8 cellular contexts compared by ENCODE assay signal in the genomic region with DNA sequence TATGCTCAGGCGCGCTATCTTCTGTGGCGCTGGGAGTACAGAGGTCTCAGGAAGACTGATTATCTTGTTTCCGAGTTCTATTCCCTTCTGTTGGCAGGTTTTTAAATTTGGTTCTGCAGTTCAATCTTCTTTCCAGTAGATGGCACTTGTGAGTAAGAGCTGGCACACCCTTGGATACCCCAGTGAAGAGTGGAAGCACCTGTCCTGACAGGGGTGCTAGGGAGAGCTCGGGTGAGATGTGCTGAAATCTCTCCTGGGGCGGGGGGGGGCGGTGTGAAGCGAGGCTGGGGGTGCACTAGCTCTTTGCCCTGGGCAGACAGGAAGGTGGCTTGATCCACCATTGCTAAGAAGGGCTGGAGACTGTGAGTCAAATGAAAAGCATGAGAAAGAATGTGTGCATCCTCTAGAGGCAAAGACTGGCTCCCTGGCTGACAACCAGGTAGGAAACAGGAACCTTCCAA.
DNase-seq lines count a peak whose midpoint lies in the region; ATAC-seq, FAIRE-seq and TF ChIP-seq lines count a peak whose summit lies in the region.

No MANE protein-coding gene starts in this region.

- intact Hi-C loops in activated T-helper 1 cell treated with anti-CD3 and anti-CD28 coated beads, Interleukin-12 subunit alpha, Interleukin-12 subunit beta, Interleukin-2, Interleukin-4 antibody, amounts not matched to agents 30 ng/mL and 10 ng/mL and 1 ng/mL, durations not matched to agents 14 hours and 24 hours and 36 hours (cut with micrococcal nuclease): loop anchor here (10.0 kb wide), 1 partner anchor 665 kb away; no protein-coding TSS in a partner anchor

- H3K36me3 ChIP-seq in bronchial epithelial cell (ENCODE audit: control insufficient read depth, insufficient read depth, low read length): no peaks in the 10 kb centered on the region
- no peaks in the 10 kb centered on the region for H3K36me3 ChIP-seq in lung (ENCODE audit: control insufficient read depth in 2 of 2, insufficient read depth in 2 of 2, low read length in 2 of 2)

- no peaks in the 10 kb centered on the region for H3K4me1 ChIP-seq in lung (ENCODE audit: control insufficient read depth in 2 of 2, insufficient read depth in 2 of 2, low read length in 2 of 2)

- FAIRE-seq in bronchial epithelial cell (lab: Jason Lieb, UNC): no peak

- no peaks in the 10 kb centered on the region for H3K27me3 Mint-ChIP-seq in activated T-helper 1 cell treated with anti-CD3 and anti-CD28 coated beads, Interleukin-12 subunit alpha, Interleukin-12 subunit beta, Interleukin-2, Interleukin-4 antibody, amounts not matched to agents 30 ng/mL and 10 ng/mL and 1 ng/mL, durations not matched to agents 14 hours and 24 hours and 36 hours (ENCODE audit: insufficient read depth)

- H3K4me1 Mint-ChIP-seq in activated T-helper 1 cell treated with anti-CD3 and anti-CD28 coated beads, Interleukin-12 subunit alpha, Interleukin-12 subunit beta, Interleukin-2, Interleukin-4 antibody, amounts not matched to agents 30 ng/mL and 10 ng/mL and 1 ng/mL, durations not matched to agents 14 hours and 24 hours and 36 hours (ENCODE audit: low read depth): no peaks in the 10 kb centered on the region

- H3K4me3 Mint-ChIP-seq in activated T-helper 1 cell treated with anti-CD3 and anti-CD28 coated beads, Interleukin-12 subunit alpha, Interleukin-12 subunit beta, Interleukin-2, Interleukin-4 antibody, amounts not matched to agents 30 ng/mL and 10 ng/mL and 1 ng/mL, durations not matched to agents 14 hours and 24 hours and 36 hours: no peak overlapping the region

- no peaks in the 10 kb centered on the region for H3K9me3 ChIP-seq in lung (ENCODE audit: control insufficient read depth in 2 of 2, insufficient read depth in 1 of 2, low read length in 1 of 2)

- ATAC-seq in GM19467 (IDR thresholded peaks at IDR 0.05; ENCODE audit: unreplicated experiment) (peak; percentile 88), HG03378 (IDR thresholded peaks at IDR 0.05; ENCODE audit: unreplicated experiment) (peak; percentile 93), lung (ENCODE audit: insufficient read depth, low FRiP score) (peak; percentile 84)

- H3K4me3 ChIP-seq in bronchial epithelial cell (ENCODE audit: low read depth, low read length) (no peak overlapping the region), lung (no peak overlapping the region)

- DNase-seq in GM03348 (ENCODE audit: low spot score): peak; percentile 70
- peak; percentile 52 for DNase-seq in NCI-H345 treated with DMSO at 0.1 percent for 48 hours (lab: John Stamatoyannopoulos, UW; ENCODE audit: unreplicated experiment)
- DNase-seq in bronchial epithelial cell (ENCODE audit: low read depth): peak; percentile 68
- DNase-seq in lung (ENCODE audit: low spot score): no peak
- no peak for DNase-seq in activated T-helper 1 cell treated with anti-CD3 and anti-CD28 coated beads, Interleukin-12 subunit alpha, Interleukin-12 subunit beta, Interleukin-2, Interleukin-4 antibody, amounts not matched to agents 30 ng/mL and 10 ng/mL and 1 ng/mL, durations not matched to agents 14 hours and 24 hours and 36 hours (ENCODE audit: low spot score)
- no peak for DNase-seq in DMS79 (lab: John Stamatoyannopoulos, UW)

- no peak overlapping the region for H3K27ac ChIP-seq in lung (ENCODE audit: low read depth in 1 of 2, low read length in 1 of 2)

- no peaks in the 10 kb centered on the region for H3K9me3 Mint-ChIP-seq in activated T-helper 1 cell treated with anti-CD3 and anti-CD28 coated beads, Interleukin-12 subunit alpha, Interleukin-12 subunit beta, Interleukin-2, Interleukin-4 antibody, amounts not matched to agents 30 ng/mL and 10 ng/mL and 1 ng/mL, durations not matched to agents 14 hours and 24 hours and 36 hours

- 2 to 12% methylated on average over 8 of the region's 8 CpGs for WGBS in lung, 2 donors

- TF ChIP-seq CTCF in bronchial epithelial cell (IDR thresholded peaks at IDR 0.05; ENCODE audit: insufficient read depth, low read length, severe bottlenecking) (peak; percentile 81), lung (IDR thresholded peaks at IDR 0.05; ENCODE audit: control extremely low read depth, extremely low read depth) (no peak)

- H3K36me3 Mint-ChIP-seq in activated T-helper 1 cell treated with anti-CD3 and anti-CD28 coated beads, Interleukin-12 subunit alpha, Interleukin-12 subunit beta, Interleukin-2, Interleukin-4 antibody, amounts not matched to agents 30 ng/mL and 10 ng/mL and 1 ng/mL, durations not matched to agents 14 hours and 24 hours and 36 hours (ENCODE audit: low read depth): no peaks in the 10 kb centered on the region

- no peak overlapping the region for H3K27ac Mint-ChIP-seq in activated T-helper 1 cell treated with anti-CD3 and anti-CD28 coated beads, Interleukin-12 subunit alpha, Interleukin-12 subunit beta, Interleukin-2, Interleukin-4 antibody, amounts not matched to agents 30 ng/mL and 10 ng/mL and 1 ng/mL, durations not matched to agents 14 hours and 24 hours and 36 hours

- no peaks in the 10 kb centered on the region for H3K27me3 ChIP-seq in bronchial epithelial cell (ENCODE audit: control insufficient read depth, insufficient read depth, low read length)
- H3K27me3 ChIP-seq in lung (ENCODE audit: control insufficient read depth, insufficient read depth): no peaks in the 10 kb centered on the region

Comparison
In these comparisons a context has a peak if more than half of its experiments do, and no peak if none do; other contexts are left out.
1. DNase-seq: peak in GM03348 (single experiment), NCI-H345 treated with DMSO at 0.1 percent for 48 hours (single experiment) and bronchial epithelial cell (single experiment); none in lung (single experiment), activated T-helper 1 cell treated with anti-CD3 and anti-CD28 coated beads, Interleukin-12 subunit alpha, Interleukin-12 subunit beta, Interleukin-2, Interleukin-4 antibody, amounts not matched to agents 30 ng/mL and 10 ng/mL and 1 ng/mL, durations not matched to agents 14 hours and 24 hours and 36 hours (single experiment) and DMS79 (single experiment).
2. Peak in every context shown above with its lines, with median percentiles within 50 percentile points of each other: ATAC-seq.